In the genomic region with DNA sequence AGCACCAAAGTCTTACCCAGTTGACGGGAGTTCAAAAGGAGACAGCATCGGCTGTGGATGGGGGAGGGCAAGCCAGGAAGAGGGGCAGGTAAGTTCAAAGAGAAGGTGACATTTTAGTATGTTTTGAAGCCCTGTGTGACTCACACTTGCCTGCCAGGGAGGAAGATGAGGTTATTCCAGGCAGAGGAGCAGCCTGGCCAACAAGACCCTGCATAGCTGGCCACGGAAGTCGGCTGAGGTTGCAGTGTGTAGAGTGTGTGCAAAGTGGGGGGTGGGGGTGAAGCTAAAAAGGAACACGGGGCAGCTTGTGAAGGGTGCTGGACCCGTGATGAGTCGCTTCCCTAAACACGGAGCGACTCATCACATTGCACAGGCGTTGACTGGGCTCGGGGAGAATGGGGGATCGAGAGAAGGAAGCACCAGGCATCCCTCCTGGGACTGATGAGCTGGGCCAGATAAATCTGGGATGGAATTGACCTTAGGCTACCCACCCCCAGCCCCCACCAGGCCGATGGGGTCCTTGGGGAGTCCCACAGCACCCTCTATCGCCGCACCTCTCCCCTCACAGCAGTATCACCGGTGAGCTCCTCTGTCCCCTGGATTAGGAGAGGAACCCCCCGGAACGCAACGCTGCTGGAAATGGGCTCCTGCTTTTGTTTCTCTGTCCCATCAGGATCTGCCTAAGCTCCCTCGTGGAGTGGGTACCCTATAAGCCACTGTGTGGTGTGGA, we compare ENCODE assay signal across 8 cellular contexts.
DNase-seq lines count a peak whose midpoint lies in the region; ATAC-seq and TF ChIP-seq lines count a peak whose summit lies in the region.

No MANE protein-coding gene starts in this region.

- peak overlapping the region; percentile 18 for H3K4me3 ChIP-seq in CD8-positive, alpha-beta memory T cell (ENCODE audit: low read length)
- no peak overlapping the region for H3K4me3 ChIP-seq in BE2C (ENCODE audit: low read depth, low read length)

- H3K27ac Mint-ChIP-seq in CD8-positive, alpha-beta memory T cell, result peak overlapping the region; percentile 45 to 95 (median 83)
- peak overlapping the region; percentile 43 for H3K27ac Mint-ChIP-seq in activated B cell treated with CpG ODN at 0.5 μM for 24 hours
- H3K27ac Mint-ChIP-seq in activated naive CD8-positive, alpha-beta T cell treated with anti-CD3 and anti-CD28 coated beads, Interleukin-2, amount 10 ng/mL, durations not matched to agents 7 days and 5 days, result peak overlapping the region; percentile 96

- peaks cover 62 to 75% (median 74%) of the 10 kb centered on the region in 3 donors for H3K4me1 Mint-ChIP-seq in CD8-positive, alpha-beta memory T cell
- peaks cover 57% of the 10 kb centered on the region for H3K4me1 Mint-ChIP-seq in activated B cell treated with CpG ODN at 0.5 μM for 24 hours
- peaks cover 82% of the 10 kb centered on the region for H3K4me1 Mint-ChIP-seq in activated naive CD8-positive, alpha-beta T cell treated with anti-CD3 and anti-CD28 coated beads, Interleukin-2, amount 10 ng/mL, durations not matched to agents 7 days and 5 days

- H3K9me3 ChIP-seq in CD8-positive, alpha-beta memory T cell (ENCODE audit: low read length), result no peaks in the 10 kb centered on the region
- H3K9me3 ChIP-seq in BE2C, result no peaks in the 10 kb centered on the region

- no peaks in the 10 kb centered on the region for H3K36me3 ChIP-seq in CD8-positive, alpha-beta memory T cell (ENCODE audit: insufficient read depth, low read length)
- H3K36me3 ChIP-seq in BE2C, result no peaks in the 10 kb centered on the region

- TF ChIP-seq CTCF in activated B cell treated with CpG ODN at 0.5 μM for 24 hours (IDR thresholded peaks at IDR 0.05), result no peak
- no peak for TF ChIP-seq CTCF in BE2C (IDR thresholded peaks at IDR 0.05; ENCODE audit: low read depth, low read length)

- CTCF ChIA-PET in CD8-positive, alpha-beta memory T cell (lab: Charles Lee), result interaction anchor here (0.7 to 4.8 kb wide), 44 partner anchors 7 to 237 kb away, joined by 3 to 83 read pairs (median 11); a partner anchor contains a TSS
- CTCF ChIA-PET in activated B cell treated with CpG ODN at 0.5 μM for 24 hours (lab: Charles Lee), result interaction anchor here (0.6 to 6.6 kb wide), 23 partner anchors 21 to 427 kb away, joined by 3 to 104 read pairs (median 7); a partner anchor contains a TSS

- DNase-seq in CD8-positive, alpha-beta memory T cell, result peak; percentile 36 to 86 (median 61)
- DNase-seq in activated B cell treated with CpG ODN at 0.5 μM for 24 hours (no peak), NCI-H2227 treated with DMSO at 0.1 percent for 48 hours (lab: John Stamatoyannopoulos, UW) (no peak), BE2C (no peak), NCI-H1105 treated with DMSO at 0.1 percent for 48 hours (lab: John Stamatoyannopoulos, UW) (no peak)
- peak; percentile 74 for DNase-seq in activated naive CD8-positive, alpha-beta T cell treated with anti-CD3 and anti-CD28 coated beads, Interleukin-2, amount 10 ng/mL, durations not matched to agents 7 days and 5 days
- DNase-seq in stimulated activated CD4-positive, alpha-beta T cell treated with anti-CD3 and anti-CD28 coated beads, Interleukin-2, amount 100 ng/mL, for 24 hours, result peak; percentile 63 to 68

- H3K4me1 ChIP-seq in CD8-positive, alpha-beta memory T cell (ENCODE audit: insufficient read depth, low read length), result peaks cover 66% of the 10 kb centered on the region
- H3K4me1 ChIP-seq in BE2C, result no peaks in the 10 kb centered on the region

- no peaks in the 10 kb centered on the region for H3K27me3 ChIP-seq in CD8-positive, alpha-beta memory T cell (ENCODE audit: insufficient read depth, low read length, poor library complexity, severe bottlenecking)
- H3K27me3 ChIP-seq in BE2C, result peaks cover 4% of the 10 kb centered on the region; the same call in 1 of the 2 replicates

- H3K36me3 Mint-ChIP-seq in CD8-positive, alpha-beta memory T cell, result no peaks in the 10 kb centered on the region
- H3K36me3 Mint-ChIP-seq in activated B cell treated with CpG ODN at 0.5 μM for 24 hours (ENCODE audit: low read depth), result no peaks in the 10 kb centered on the region
- peaks cover 2% of the 10 kb centered on the region for H3K36me3 Mint-ChIP-seq in activated naive CD8-positive, alpha-beta T cell treated with anti-CD3 and anti-CD28 coated beads, Interleukin-2, amount 10 ng/mL, durations not matched to agents 7 days and 5 days

- peak overlapping the region; percentile 2 to 82 (median 76) for H3K4me3 Mint-ChIP-seq in CD8-positive, alpha-beta memory T cell
- no peak overlapping the region for H3K4me3 Mint-ChIP-seq in activated B cell treated with CpG ODN at 0.5 μM for 24 hours
- H3K4me3 Mint-ChIP-seq in activated naive CD8-positive, alpha-beta T cell treated with anti-CD3 and anti-CD28 coated beads, Interleukin-2, amount 10 ng/mL, durations not matched to agents 7 days and 5 days, result peak overlapping the region; percentile 81

- H3K27me3 Mint-ChIP-seq in CD8-positive, alpha-beta memory T cell, result peaks cover 0 to 2% of the 10 kb centered on the region in 2 donors
- H3K27me3 Mint-ChIP-seq in activated B cell treated with CpG ODN at 0.5 μM for 24 hours, result no peaks in the 10 kb centered on the region
- no peaks in the 10 kb centered on the region for H3K27me3 Mint-ChIP-seq in activated naive CD8-positive, alpha-beta T cell treated with anti-CD3 and anti-CD28 coated beads, Interleukin-2, amount 10 ng/mL, durations not matched to agents 7 days and 5 days

- intact Hi-C loops in activated B cell treated with CpG ODN at 0.5 μM for 24 hours (cut with micrococcal nuclease), result loop anchor here (5.0 to 10.0 kb wide), 2 partner anchors 146 to 858 kb away; no protein-coding TSS in a partner anchor

- no peaks in the 10 kb centered on the region for H3K9me3 Mint-ChIP-seq in CD8-positive, alpha-beta memory T cell
- no peaks in the 10 kb centered on the region for H3K9me3 Mint-ChIP-seq in activated B cell treated with CpG ODN at 0.5 μM for 24 hours
- H3K9me3 Mint-ChIP-seq in activated naive CD8-positive, alpha-beta T cell treated with anti-CD3 and anti-CD28 coated beads, Interleukin-2, amount 10 ng/mL, durations not matched to agents 7 days and 5 days, result no peaks in the 10 kb centered on the region

- H3K27ac ChIP-seq in CD8-positive, alpha-beta memory T cell (ENCODE audit: low read depth, low read length), result no peak overlapping the region

- POLR2A ChIA-PET in CD8-positive, alpha-beta memory T cell (lab: Charles Lee), result interaction anchor here (0.7 to 3.0 kb wide), 15 partner anchors 60 to 166 kb away, joined by 3 to 29 read pairs (median 6); a partner anchor contains a TSS
- POLR2A ChIA-PET in activated B cell treated with CpG ODN at 0.5 μM for 24 hours (lab: Charles Lee), result interaction anchor here (0.5 to 3.6 kb wide), 16 partner anchors 58 to 265 kb away, joined by 3 to 23 read pairs (median 4); a partner anchor contains a TSS
- POLR2A ChIA-PET in activated naive CD8-positive, alpha-beta T cell treated with anti-CD3 and anti-CD28 coated beads, Interleukin-2, amount 10 ng/mL, durations not matched to agents 7 days and 5 days (lab: Charles Lee), result interaction anchor here (0.7 to 6.4 kb wide), 27 partner anchors 12 to 211 kb away, joined by 3 to 128 read pairs (median 6); a partner anchor contains a TSS

- ATAC-seq in activated B cell treated with CpG ODN at 0.5 μM for 24 hours (ENCODE audit: low read depth) (no peak), GM18870 (IDR thresholded peaks at IDR 0.05; ENCODE audit: unreplicated experiment) (no peak)
- peak; percentile 88 for ATAC-seq in activated naive CD8-positive, alpha-beta T cell treated with anti-CD3 and anti-CD28 coated beads, Interleukin-2, amount 10 ng/mL, durations not matched to agents 7 days and 5 days (ENCODE audit: low read depth)

Comparison
In these comparisons a context has a peak if more than half of its experiments do, and no peak if none do; other contexts are left out.
1. DNase-seq: peak in CD8-positive, alpha-beta memory T cell (5 of 5), activated naive CD8-positive, alpha-beta T cell treated with anti-CD3 and anti-CD28 coated beads, Interleukin-2, amount 10 ng/mL, durations not matched to agents 7 days and 5 days (single experiment) and stimulated activated CD4-positive, alpha-beta T cell treated with anti-CD3 and anti-CD28 coated beads, Interleukin-2, amount 100 ng/mL, for 24 hours (2 of 2); none in activated B cell treated with CpG ODN at 0.5 μM for 24 hours (single experiment), NCI-H2227 treated with DMSO at 0.1 percent for 48 hours (single experiment), BE2C (single experiment) and NCI-H1105 treated with DMSO at 0.1 percent for 48 hours (single experiment).
2. H3K27ac Mint-ChIP-seq: peak in every context shown above with its lines; median percentile 96 in activated naive CD8-positive, alpha-beta T cell treated with anti-CD3 and anti-CD28 coated beads, Interleukin-2, amount 10 ng/mL, durations not matched to agents 7 days and 5 days; 83 in CD8-positive, alpha-beta memory T cell; 43 in activated B cell treated with CpG ODN at 0.5 μM for 24 hours.